1 cellular context compared by ENCODE assay signal in the genomic region with DNA sequence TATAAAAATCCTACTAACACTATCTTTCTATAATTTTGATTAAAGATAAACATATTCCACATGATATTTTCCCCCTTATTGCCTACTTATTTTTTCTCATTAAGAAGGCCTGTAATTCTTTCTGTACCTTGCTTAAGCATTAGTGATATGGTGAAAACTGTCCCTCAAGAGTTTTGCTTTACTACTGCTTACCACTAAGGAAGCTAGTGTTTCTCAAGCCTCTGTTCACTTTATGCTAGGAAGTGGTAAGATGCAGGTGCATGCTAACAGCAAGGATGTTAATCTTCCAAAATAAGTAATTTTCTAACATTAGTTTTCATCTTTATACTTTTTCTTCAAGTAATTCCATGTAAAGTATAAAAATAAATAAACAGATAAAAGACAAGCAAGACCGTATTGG.
TF ChIP-seq lines count a peak whose summit lies in the region.

No MANE protein-coding gene starts in this region.

TF ChIP-seq in WTC11, 78 proteins besides CTCF, POLR2A, EP300 and RAD21 (continued from another document):
- no peak for TF ChIP-seq TP53 (CRISPR knock-in tag; IDR thresholded peaks at IDR 0.05)
- TF ChIP-seq, protein P1, sequence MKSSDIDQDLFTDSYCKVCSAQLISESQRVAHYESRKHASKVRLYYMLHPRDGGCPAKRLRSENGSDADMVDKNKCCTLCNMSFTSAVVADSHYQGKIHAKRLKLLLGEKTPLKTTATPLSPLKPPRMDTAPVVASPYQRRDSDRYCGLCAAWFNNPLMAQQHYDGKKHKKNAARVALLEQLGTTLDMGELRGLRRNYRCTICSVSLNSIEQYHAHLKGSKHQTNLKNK (CRISPR knock-in tag; IDR thresholded peaks at IDR 0.05), result no peak
- TF ChIP-seq MYBL2 (CRISPR knock-in tag; IDR thresholded peaks at IDR 0.05), result no peak
- TF ChIP-seq, protein P2, sequence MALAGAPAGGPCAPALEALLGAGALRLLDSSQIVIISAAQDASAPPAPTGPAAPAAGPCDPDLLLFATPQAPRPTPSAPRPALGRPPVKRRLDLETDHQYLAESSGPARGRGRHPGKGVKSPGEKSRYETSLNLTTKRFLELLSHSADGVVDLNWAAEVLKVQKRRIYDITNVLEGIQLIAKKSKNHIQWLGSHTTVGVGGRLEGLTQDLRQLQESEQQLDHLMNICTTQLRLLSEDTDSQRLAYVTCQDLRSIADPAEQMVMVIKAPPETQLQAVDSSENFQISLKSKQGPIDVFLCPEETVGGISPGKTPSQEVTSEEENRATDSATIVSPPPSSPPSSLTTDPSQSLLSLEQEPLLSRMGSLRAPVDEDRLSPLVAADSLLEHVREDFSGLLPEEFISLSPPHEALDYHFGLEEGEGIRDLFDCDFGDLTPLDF (CRISPR knock-in tag; IDR thresholded peaks at IDR 0.05), result no peak
- no peak for TF ChIP-seq ZNF423 (CRISPR knock-in tag; IDR thresholded peaks at IDR 0.05)
- no peak for TF ChIP-seq ATF1 (CRISPR knock-in tag; IDR thresholded peaks at IDR 0.05)
- TF ChIP-seq KAT7 (CRISPR knock-in tag; IDR thresholded peaks at IDR 0.05; ENCODE audit: borderline replicate concordance), result no peak
- TF ChIP-seq EMX1 (CRISPR knock-in tag; IDR thresholded peaks at IDR 0.05), result no peak
- TF ChIP-seq HMGA2 (CRISPR knock-in tag; IDR thresholded peaks at IDR 0.05), result no peak
- TF ChIP-seq, protein P3, sequence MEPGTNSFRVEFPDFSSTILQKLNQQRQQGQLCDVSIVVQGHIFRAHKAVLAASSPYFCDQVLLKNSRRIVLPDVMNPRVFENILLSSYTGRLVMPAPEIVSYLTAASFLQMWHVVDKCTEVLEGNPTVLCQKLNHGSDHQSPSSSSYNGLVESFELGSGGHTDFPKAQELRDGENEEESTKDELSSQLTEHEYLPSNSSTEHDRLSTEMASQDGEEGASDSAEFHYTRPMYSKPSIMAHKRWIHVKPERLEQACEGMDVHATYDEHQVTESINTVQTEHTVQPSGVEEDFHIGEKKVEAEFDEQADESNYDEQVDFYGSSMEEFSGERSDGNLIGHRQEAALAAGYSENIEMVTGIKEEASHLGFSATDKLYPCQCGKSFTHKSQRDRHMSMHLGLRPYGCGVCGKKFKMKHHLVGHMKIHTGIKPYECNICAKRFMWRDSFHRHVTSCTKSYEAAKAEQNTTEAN (CRISPR knock-in tag; IDR thresholded peaks at IDR 0.05), result no peak
- TF ChIP-seq RELA (CRISPR knock-in tag; IDR thresholded peaks at IDR 0.05; ENCODE audit: borderline replicate concordance), result no peak
TF ChIP-seq in WTC11: peak in this region for 0.
